In genomic region chrX:155026727-155027508, GRCh38 we compare ENCODE assay signal across 8 cellular contexts. TPM values are rescaled to one million over a fixed set of nuclear protein-coding genes. Genes with fewer than 3 reads are reported as not detected.
A peak's percentile ranks its signal among the peaks of the same experiment; 100 is the strongest.
DNase-seq lines count a peak whose midpoint lies in the region; ATAC-seq, FAIRE-seq and TF ChIP-seq lines count a peak whose summit lies in the region.

TSS of gene FUNDC2 (plus strand) at chrX:155026844. CDS start at chrX:155026939, 95 bp downstream.

- peak within 1 kb of the TSS; percentile 92 for H3K27ac ChIP-seq in CD4-positive, CD25-positive, alpha-beta regulatory T cell (ENCODE audit: insufficient read depth, low read length, poor library complexity, severe bottlenecking)
- H3K27ac ChIP-seq in HepG2 (ENCODE audit: extremely low read length, insufficient read depth, low read length) = peak within 1 kb of the TSS; percentile 97

- peak; percentile 67 to 83 for TF ChIP-seq POLR2A in HepG2 (IDR thresholded peaks at IDR 0.05; ENCODE audit: insufficient read depth in 1 of 2, low read depth in 2 of 2, low read length in 2 of 2)

- no peaks in the 10 kb centered on the region for H3K36me3 ChIP-seq in CD4-positive, CD25-positive, alpha-beta regulatory T cell (ENCODE audit: control insufficient read depth, insufficient read depth, low read length)
- H3K36me3 ChIP-seq in HepG2 (replicated peaks in 1 of 2; ENCODE audit: control insufficient read depth in 1 of 2, insufficient read depth in 2 of 2, low read length in 2 of 2) = no peaks in the 10 kb centered on the region

- H3K27me3 ChIP-seq in CD4-positive, CD25-positive, alpha-beta regulatory T cell (ENCODE audit: control insufficient read depth, insufficient read depth, low read length) = no peaks in the 10 kb centered on the region
- H3K27me3 ChIP-seq in HepG2 (ENCODE audit: control insufficient read depth in 1 of 2, insufficient read depth in 2 of 2, low read length in 2 of 2) = no peaks in the 10 kb centered on the region; a peak in 1 of 5 replicates

- CTCF ChIA-PET in HepG2 (lab: Yijun Ruan, JAX; ENCODE audit: low intra/inter-chr PET ratio, low total read pairs) = no interaction called here

- no peak for TF ChIP-seq CTCF in HepG2 (CRISPR knock-in tag; IDR thresholded peaks at IDR 0.05)

- FAIRE-seq in HepG2 (lab: Jason Lieb, UNC) = peak; percentile 89

- no peak for TF ChIP-seq EP300 in HepG2 (IDR thresholded peaks at IDR 0.05; ENCODE audit: low read depth in 2 of 2, low read length in 2 of 2)
- TF ChIP-seq EP300 in HepG2 (CRISPR knock-in tag; IDR thresholded peaks at IDR 0.05; ENCODE audit: borderline replicate concordance) = no peak

- in situ Hi-C loops in HepG2 (cut with HindIII; ENCODE audit: extremely low pct_ligation_motif_present, low pct_unique_long_range_greater_than_20kb) = no loop called here

- H3K4me1 Mint-ChIP-seq in CD4-positive, CD25-positive, alpha-beta regulatory T cell = peaks cover 12 to 30% (median 15%) of the 10 kb centered on the region in 4 donors
- H3K4me1 Mint-ChIP-seq in dendritic cell treated with granulocyte-macrophage colony-stimulating factor and Interleukin-4, amounts not matched to agents 40 ng/mL and 50 ng/mL, for 4 days (ENCODE audit: low read depth) = peaks cover 31% of the 10 kb centered on the region

- H3K27me3 Mint-ChIP-seq in CD4-positive, CD25-positive, alpha-beta regulatory T cell = peaks cover 17% of the 10 kb centered on the region
- no peaks in the 10 kb centered on the region for H3K27me3 Mint-ChIP-seq in dendritic cell treated with granulocyte-macrophage colony-stimulating factor and Interleukin-4, amounts not matched to agents 40 ng/mL and 50 ng/mL, for 4 days

- TF ChIP-seq RAD21 in HepG2 (CRISPR knock-in tag; IDR thresholded peaks at IDR 0.05) = no peak

- no TSS peak for BruUV-seq in HepG2 (replicated peaks; lab: Mats Ljungman, UMichigan)

- intact Hi-C loops in dendritic cell treated with granulocyte-macrophage colony-stimulating factor and Interleukin-4, amounts not matched to agents 40 ng/mL and 50 ng/mL, for 4 days (cut with micrococcal nuclease) = no loop called here
- intact Hi-C loops in HepG2 (cut with micrococcal nuclease; ENCODE audit: unreplicated experiment) = loop anchor here (1.0 to 5.0 kb wide), 2 partner anchors 39 to 45 kb away; partner anchors contain the start of genes BRCC3, CMC4 and MTCP1

- no CpG with 5 or more reads among the region's 82 CpGs for WGBS in HepG2 (ENCODE audit: low lambda C conversion rate)

- peak within 1 kb of the TSS; percentile 73 for H3K4me2 ChIP-seq in HepG2 (ENCODE audit: low read depth, low read length)

- H3K9me3 Mint-ChIP-seq in CD4-positive, CD25-positive, alpha-beta regulatory T cell = no peaks in the 10 kb centered on the region
- no peaks in the 10 kb centered on the region for H3K9me3 Mint-ChIP-seq in dendritic cell treated with granulocyte-macrophage colony-stimulating factor and Interleukin-4, amounts not matched to agents 40 ng/mL and 50 ng/mL, for 4 days

- peak within 1 kb of the TSS; percentile 89 for H3K9ac ChIP-seq in HepG2 (ENCODE audit: insufficient read depth, low read depth, low read length)

- H3K79me2 ChIP-seq in HepG2 (ENCODE audit: insufficient read depth, low read length) = peaks cover 31% of the 10 kb centered on the region

- H3K36me3 Mint-ChIP-seq in CD4-positive, CD25-positive, alpha-beta regulatory T cell = no peaks in the 10 kb centered on the region
- no peaks in the 10 kb centered on the region for H3K36me3 Mint-ChIP-seq in dendritic cell treated with granulocyte-macrophage colony-stimulating factor and Interleukin-4, amounts not matched to agents 40 ng/mL and 50 ng/mL, for 4 days (ENCODE audit: low read depth)

- H3K4me1 ChIP-seq in CD4-positive, CD25-positive, alpha-beta regulatory T cell (ENCODE audit: control insufficient read depth, insufficient read depth, low read length, poor library complexity, severe bottlenecking) = peaks cover 7% of the 10 kb centered on the region
- H3K4me1 ChIP-seq in HepG2 (ENCODE audit: insufficient read depth, low read length) = peaks cover 33% of the 10 kb centered on the region; the same call in 1 of the 2 replicates

- H3K4me3 Mint-ChIP-seq in CD4-positive, CD25-positive, alpha-beta regulatory T cell = peak within 1 kb of the TSS; percentile 89 to 96 (median 90)
- H3K4me3 Mint-ChIP-seq in dendritic cell treated with granulocyte-macrophage colony-stimulating factor and Interleukin-4, amounts not matched to agents 40 ng/mL and 50 ng/mL, for 4 days = peak within 1 kb of the TSS; percentile 74

- peak within 1 kb of the TSS; percentile 92 to 96 (median 92) for H3K27ac Mint-ChIP-seq in CD4-positive, CD25-positive, alpha-beta regulatory T cell
- H3K27ac Mint-ChIP-seq in dendritic cell treated with granulocyte-macrophage colony-stimulating factor and Interleukin-4, amounts not matched to agents 40 ng/mL and 50 ng/mL, for 4 days = peak within 1 kb of the TSS; percentile 85

- no peak within 1 kb of the TSS for H2AFZ ChIP-seq in HepG2 (ENCODE audit: low read length)

- no peaks in the 10 kb centered on the region for H4K20me1 ChIP-seq in HepG2 (ENCODE audit: insufficient read depth, low read length)

- POLR2A ChIA-PET in HepG2 (lab: Yijun Ruan, JAX) = interaction anchor here (1.1 to 1.4 kb wide), 5 partner anchors 20 to 190 kb away, joined by 4 to 15 read pairs (median 7); partner anchors contain the start of gene VBP1

- peak within 1 kb of the TSS; percentile 85 for H3K4me3 ChIP-seq in CD4-positive, CD25-positive, alpha-beta regulatory T cell (ENCODE audit: low read depth, low read length)
- peak within 1 kb of the TSS; percentile 63 to 89 (median 78) for H3K4me3 ChIP-seq in HepG2 (replicated peaks in 1 of 3; ENCODE audit: insufficient read depth in 1 of 3, low read depth in 2 of 3, low read length in 3 of 3)

- H3K9me3 ChIP-seq in CD4-positive, CD25-positive, alpha-beta regulatory T cell (ENCODE audit: control insufficient read depth in 2 of 2, low read length in 2 of 2) = no peaks in the 10 kb centered on the region
- H3K9me3 ChIP-seq in HepG2 (ENCODE audit: low read length) = no peaks in the 10 kb centered on the region

- ATAC-seq in CD4-positive, CD25-positive, alpha-beta regulatory T cell (ENCODE audit: low read depth in 2 of 2) = peak; percentile 92 to 94
- peak; percentile 85 for ATAC-seq in GM19438 (IDR thresholded peaks at IDR 0.05; ENCODE audit: low read depth, unreplicated experiment)
- ATAC-seq in HG03571 (IDR thresholded peaks at IDR 0.05; ENCODE audit: unreplicated experiment) = peak; percentile 87
- ATAC-seq in HepG2 = peak; percentile 93

- peak; percentile 89 to 96 (median 93) for DNase-seq in CD4-positive, CD25-positive, alpha-beta regulatory T cell
- DNase-seq in NCI-H774 (lab: John Stamatoyannopoulos, UW) (peak; percentile 98), HepG2 (ENCODE audit: low spot score) (peak; percentile 87)
- peak; percentile 89 to 92 for DNase-seq in activated CD4-positive, alpha-beta T cell treated with anti-CD3 and anti-CD28 coated beads, Interleukin-2, amount 50 U/mL, for 4 hours
- peak; percentile 88 for DNase-seq in stimulated activated CD4-positive, alpha-beta T cell treated with anti-CD3 and anti-CD28 coated beads, Interleukin-4, amount 100 ng/mL, for 1 hour

TF ChIP-seq in HepG2, 621 proteins besides CTCF, POLR2A, EP300 and RAD21 (continues in another document):
- TF ChIP-seq DMTF1 (CRISPR knock-in tag; IDR thresholded peaks at IDR 0.05) (no peak), AGO2 (optimal IDR thresholded peaks at IDR 0.05; ENCODE audit: low read depth, low read length) (peak; percentile 42), ZNF234 (CRISPR knock-in tag; conservative IDR thresholded peaks at IDR 0.05) (no peak), CC2D1A (CRISPR knock-in tag; IDR thresholded peaks at IDR 0.05) (no peak)

RNA-seq across cellular contexts. Expression of gene FUNDC2, which starts in this region (rescaled TPM):
- total RNA-seq in CD4-positive, CD25-positive, alpha-beta regulatory T cell = 36.9 TPM
- 100 to 1,000 TPM; 165 to 185 (median 174) TPM for polyA plus RNA-seq in CD4-positive, CD25-positive, alpha-beta regulatory T cell
- total RNA-seq in HepG2 (2016; rRNA removed; fragmentation: Illumina TruSeq; extraction: Trizol) = 65.3 and 81.6 TPM in 2 replicates
- 48.9 and 60.1 TPM in 2 replicates for total RNA-seq in HepG2 (2016; cell fraction: cytosol; rRNA removed; fragmentation: Illumina TruSeq; extraction: Trizol; ENCODE audit: low read depth)
- total RNA-seq in HepG2 (2016; cell fraction: insoluble cytoplasmic fraction; rRNA removed; fragmentation: Illumina TruSeq; extraction: Trizol) = 66.6 and 82.1 TPM in 2 replicates
- total RNA-seq in HepG2 (2016; cell fraction: membrane; rRNA removed; fragmentation: Illumina TruSeq; extraction: Trizol) = 83.8 and 87.5 TPM in 2 replicates
- total RNA-seq in HepG2 (2016; cell fraction: nucleus; rRNA removed; fragmentation: Illumina TruSeq; extraction: Trizol) = 23.8 and 26.8 TPM in 2 replicates
- 92.9 and 109 TPM in 2 replicates for polyA plus RNA-seq in HepG2 (2011; rRNA removed)
- 68.4 and 100 TPM in 2 replicates for polyA plus RNA-seq in HepG2 (2011; cell fraction: cytosol; rRNA removed)
- 24.9 and 29.2 TPM in 2 replicates for polyA plus RNA-seq in HepG2 (2011; cell fraction: nucleus; rRNA removed)
- 88.7 and 108 TPM in 2 replicates for polyA plus RNA-seq in HepG2 (2012)
- polyA plus RNA-seq in HepG2 (2016; cell fraction: cytosol; fragmentation: Illumina TruSeq; extraction: Trizol; ENCODE audit: low read depth) = 64.9 and 80.1 TPM in 2 replicates
- polyA plus RNA-seq in HepG2 (2016; cell fraction: insoluble cytoplasmic fraction; fragmentation: Illumina TruSeq; extraction: Trizol; ENCODE audit: low read depth) = 77.6 and 82.3 TPM in 2 replicates
- 81.0 and 84.5 TPM in 2 replicates for polyA plus RNA-seq in HepG2 (2016; cell fraction: membrane; fragmentation: Illumina TruSeq; extraction: Trizol; ENCODE audit: low read depth)
- 43.9 and 46.2 TPM in 2 replicates for polyA plus RNA-seq in HepG2 (2016; cell fraction: nucleus; fragmentation: Illumina TruSeq; extraction: Trizol; ENCODE audit: insufficient read depth, low read depth)
- polyA minus RNA-seq in HepG2 (2011; rRNA and poly(A)+ RNA removed; ENCODE audit: low replicate concordance) = 35.6 and 56.8 TPM in 2 replicates
- polyA minus RNA-seq in HepG2 (2011; cell fraction: cytosol; rRNA and poly(A)+ RNA removed) = 13.1 and 17.3 TPM in 2 replicates
- 18.0 and 23.9 TPM in 2 replicates for polyA minus RNA-seq in HepG2 (2011; cell fraction: nucleus; rRNA and poly(A)+ RNA removed)

Comparison
In these comparisons a context has a peak if more than half of its experiments do, and no peak if none do; other contexts are left out.
1. Peak in every context shown above with its lines: DNase-seq, ATAC-seq, H3K4me3 ChIP-seq and H3K27ac ChIP-seq.